ENCODE assay signal across 2 cellular contexts in genomic region chr12:92506891-92507290, GRCh38.
TF ChIP-seq lines count a peak whose summit lies in the region.

No MANE protein-coding gene starts in this region.

TF ChIP-seq in GM23338, 12 proteins besides CTCF, POLR2A, EP300 and RAD21 (continued from another document):
- TF ChIP-seq, protein P1, sequence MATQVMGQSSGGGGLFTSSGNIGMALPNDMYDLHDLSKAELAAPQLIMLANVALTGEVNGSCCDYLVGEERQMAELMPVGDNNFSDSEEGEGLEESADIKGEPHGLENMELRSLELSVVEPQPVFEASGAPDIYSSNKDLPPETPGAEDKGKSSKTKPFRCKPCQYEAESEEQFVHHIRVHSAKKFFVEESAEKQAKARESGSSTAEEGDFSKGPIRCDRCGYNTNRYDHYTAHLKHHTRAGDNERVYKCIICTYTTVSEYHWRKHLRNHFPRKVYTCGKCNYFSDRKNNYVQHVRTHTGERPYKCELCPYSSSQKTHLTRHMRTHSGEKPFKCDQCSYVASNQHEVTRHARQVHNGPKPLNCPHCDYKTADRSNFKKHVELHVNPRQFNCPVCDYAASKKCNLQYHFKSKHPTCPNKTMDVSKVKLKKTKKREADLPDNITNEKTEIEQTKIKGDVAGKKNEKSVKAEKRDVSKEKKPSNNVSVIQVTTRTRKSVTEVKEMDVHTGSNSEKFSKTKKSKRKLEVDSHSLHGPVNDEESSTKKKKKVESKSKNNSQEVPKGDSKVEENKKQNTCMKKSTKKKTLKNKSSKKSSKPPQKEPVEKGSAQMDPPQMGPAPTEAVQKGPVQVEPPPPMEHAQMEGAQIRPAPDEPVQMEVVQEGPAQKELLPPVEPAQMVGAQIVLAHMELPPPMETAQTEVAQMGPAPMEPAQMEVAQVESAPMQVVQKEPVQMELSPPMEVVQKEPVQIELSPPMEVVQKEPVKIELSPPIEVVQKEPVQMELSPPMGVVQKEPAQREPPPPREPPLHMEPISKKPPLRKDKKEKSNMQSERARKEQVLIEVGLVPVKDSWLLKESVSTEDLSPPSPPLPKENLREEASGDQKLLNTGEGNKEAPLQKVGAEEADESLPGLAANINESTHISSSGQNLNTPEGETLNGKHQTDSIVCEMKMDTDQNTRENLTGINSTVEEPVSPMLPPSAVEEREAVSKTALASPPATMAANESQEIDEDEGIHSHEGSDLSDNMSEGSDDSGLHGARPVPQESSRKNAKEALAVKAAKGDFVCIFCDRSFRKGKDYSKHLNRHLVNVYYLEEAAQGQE (IDR thresholded peaks at IDR 0.05; ENCODE audit: unreplicated experiment), result no peak
- TF ChIP-seq EZH2 (IDR thresholded peaks at IDR 0.05; ENCODE audit: low read depth, unreplicated experiment) (no peak), ZNF462 (CRISPR knock-in tag; IDR thresholded peaks at IDR 0.05) (no peak), POLR2AphosphoS5 (IDR thresholded peaks at IDR 0.05; ENCODE audit: low read depth) (no peak), STAT1 (IDR thresholded peaks at IDR 0.05; ENCODE audit: unreplicated experiment) (no peak)

TF ChIP-seq in WTC11, 78 proteins besides CTCF, POLR2A, EP300 and RAD21 (continued from another document):
- TF ChIP-seq, protein P2, sequence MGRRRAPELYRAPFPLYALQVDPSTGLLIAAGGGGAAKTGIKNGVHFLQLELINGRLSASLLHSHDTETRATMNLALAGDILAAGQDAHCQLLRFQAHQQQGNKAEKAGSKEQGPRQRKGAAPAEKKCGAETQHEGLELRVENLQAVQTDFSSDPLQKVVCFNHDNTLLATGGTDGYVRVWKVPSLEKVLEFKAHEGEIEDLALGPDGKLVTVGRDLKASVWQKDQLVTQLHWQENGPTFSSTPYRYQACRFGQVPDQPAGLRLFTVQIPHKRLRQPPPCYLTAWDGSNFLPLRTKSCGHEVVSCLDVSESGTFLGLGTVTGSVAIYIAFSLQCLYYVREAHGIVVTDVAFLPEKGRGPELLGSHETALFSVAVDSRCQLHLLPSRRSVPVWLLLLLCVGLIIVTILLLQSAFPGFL (CRISPR knock-in tag; IDR thresholded peaks at IDR 0.05; ENCODE audit: borderline replicate concordance), result no peak
- TF ChIP-seq ZNF232 (CRISPR knock-in tag; IDR thresholded peaks at IDR 0.05), result no peak
- TF ChIP-seq GTF2I (CRISPR knock-in tag; conservative IDR thresholded peaks at IDR 0.05), result no peak
